8 cellular contexts compared by ENCODE assay signal in genomic region chr19:43934985-43935708, GRCh38. TPM values are rescaled to one million over a fixed set of nuclear protein-coding genes. Genes with fewer than 3 reads are reported as not detected.
A peak's percentile ranks its signal among the peaks of the same experiment; 100 is the strongest.
DNase-seq lines count a peak whose midpoint lies in the region; ATAC-seq and TF ChIP-seq lines count a peak whose summit lies in the region.

TSS of gene ZNF45 (minus strand) at chr19:43935282. CDS start at chr19:43922185, 13,097 bp downstream.

- H3K4me1 ChIP-seq in duodenal mucosa (ENCODE audit: control insufficient read depth in 1 of 2, insufficient read depth in 2 of 2, low read length in 2 of 2), result peaks cover 8 to 12% of the 10 kb centered on the region in 2 donors

- TF ChIP-seq POLR2A in lower leg skin (IDR thresholded peaks at IDR 0.05), result no peak

- 0 to 1% methylated on average over 39 to 42 of the region's 42 CpGs for WGBS in lower leg skin, 2 donors

- H3K27ac Mint-ChIP-seq in CD14-positive monocyte, result peak within 1 kb of the TSS; percentile 84 to 96 (median 90)
- H3K27ac Mint-ChIP-seq in activated CD4-positive, alpha-beta memory T cell treated with anti-CD3 and anti-CD28 coated beads, Interleukin-2, amount 10 ng/mL, durations not matched to agents 7 days and 5 days, result peak within 1 kb of the TSS; percentile 85

- peaks cover 13 to 28% (median 23%) of the 10 kb centered on the region in 7 donors for H3K9me3 Mint-ChIP-seq in CD14-positive monocyte
- H3K9me3 Mint-ChIP-seq in activated CD4-positive, alpha-beta memory T cell treated with anti-CD3 and anti-CD28 coated beads, Interleukin-2, amount 10 ng/mL, durations not matched to agents 7 days and 5 days, result peaks cover 28% of the 10 kb centered on the region

- DNase-seq in CD14-positive monocyte (ENCODE audit: low spot score), result peak; percentile 87
- DNase-seq in HK-2 (ENCODE audit: unreplicated experiment), result peak; percentile 87
- DNase-seq in NCI-H82 treated with DMSO at 0.1 percent for 48 hours (lab: John Stamatoyannopoulos, UW; ENCODE audit: unreplicated experiment), result peak; percentile 64
- DNase-seq in activated CD4-positive, alpha-beta memory T cell treated with anti-CD3 and anti-CD28 coated beads, Interleukin-2, amount 10 ng/mL, durations not matched to agents 7 days and 5 days, result peak; percentile 88
- peak; percentile 89 to 97 for DNase-seq in lower leg skin (ENCODE audit: low spot score in 2 of 2)
- peak; percentile 72 to 86 for DNase-seq in stimulated activated CD4-positive, alpha-beta T cell treated with anti-CD3 and anti-CD28 coated beads, Interleukin-4, amount 100 ng/mL, for 48 hours (ENCODE audit: low read depth in 2 of 2)

- H3K4me3 ChIP-seq in duodenal mucosa (ENCODE audit: low read depth in 1 of 2, low read length in 2 of 2) (peak within 1 kb of the TSS; percentile 91 to 95), lower leg skin (ENCODE audit: low read depth, poor library complexity, severe bottlenecking) (peak within 1 kb of the TSS; percentile 43)

- H3K4me1 Mint-ChIP-seq in CD14-positive monocyte, result peaks cover 18% of the 10 kb centered on the region
- peaks cover 23% of the 10 kb centered on the region for H3K4me1 Mint-ChIP-seq in activated CD4-positive, alpha-beta memory T cell treated with anti-CD3 and anti-CD28 coated beads, Interleukin-2, amount 10 ng/mL, durations not matched to agents 7 days and 5 days

- peak within 1 kb of the TSS; percentile 77 to 89 for H3K9ac ChIP-seq in duodenal mucosa (ENCODE audit: low read depth in 1 of 2, low read length in 2 of 2)

- peaks cover 5 to 6% of the 10 kb centered on the region in 2 donors for H3K9me3 ChIP-seq in duodenal mucosa (ENCODE audit: control insufficient read depth in 1 of 2, low read length in 2 of 2)

- POLR2A ChIA-PET in activated CD4-positive, alpha-beta memory T cell treated with anti-CD3 and anti-CD28 coated beads, Interleukin-2, amount 10 ng/mL, durations not matched to agents 7 days and 5 days (lab: Charles Lee), result interaction anchor here (0.8 to 1.8 kb wide), 10 partner anchors 10 to 277 kb away, joined by 3 to 6 read pairs (median 4); partner anchors contain the start of genes ZNF155, ZNF224, ZNF226 and ZNF227

- H3K27me3 Mint-ChIP-seq in CD14-positive monocyte (ENCODE audit: low read depth in 3 of 3), result peaks cover 0 to 5% (median 3%) of the 10 kb centered on the region in 3 donors
- no peaks in the 10 kb centered on the region for H3K27me3 Mint-ChIP-seq in activated CD4-positive, alpha-beta memory T cell treated with anti-CD3 and anti-CD28 coated beads, Interleukin-2, amount 10 ng/mL, durations not matched to agents 7 days and 5 days

- CTCF ChIA-PET in activated CD4-positive, alpha-beta memory T cell treated with anti-CD3 and anti-CD28 coated beads, Interleukin-2, amount 10 ng/mL, durations not matched to agents 7 days and 5 days (lab: Charles Lee), result interaction anchor here (0.8 to 1.3 kb wide), 3 partner anchors 13 to 267 kb away, joined by 3 to 4 read pairs (median 3); no protein-coding TSS in a partner anchor

- peaks cover 3 to 19% of the 10 kb centered on the region in 2 donors for H3K36me3 ChIP-seq in duodenal mucosa (ENCODE audit: control insufficient read depth in 1 of 2, insufficient read depth in 2 of 2, low read length in 2 of 2)

- TF ChIP-seq CTCF in CD14-positive monocyte (IDR thresholded peaks at IDR 0.05) (no peak), lower leg skin (IDR thresholded peaks at IDR 0.05) (no peak)

- H3K4me3 Mint-ChIP-seq in CD14-positive monocyte, result peak within 1 kb of the TSS; percentile 94 to 98
- peak within 1 kb of the TSS; percentile 96 for H3K4me3 Mint-ChIP-seq in activated CD4-positive, alpha-beta memory T cell treated with anti-CD3 and anti-CD28 coated beads, Interleukin-2, amount 10 ng/mL, durations not matched to agents 7 days and 5 days

- peak within 1 kb of the TSS; percentile 72 for H3K27ac ChIP-seq in duodenal mucosa (ENCODE audit: low read depth, low read length)

- intact Hi-C loops in CD14-positive monocyte (cut with micrococcal nuclease), result loop anchor here (5.0 to 10.0 kb wide), 8 partner anchors 33 to 567 kb away; partner anchors contain the start of genes ZNF230 (in 2 of the 2), ZNF283 (in 2 of the 2), ZNF180 (in 1 of the 2) and ZNF224 (in 1 of the 2)
- intact Hi-C loops in lower leg skin (cut with DNase I; ENCODE audit: low total_unique reads), result no loop called here

- ATAC-seq in GM19438 (IDR thresholded peaks at IDR 0.05; ENCODE audit: low read depth, unreplicated experiment), result peak; percentile 96

- H3K27me3 ChIP-seq in duodenal mucosa (ENCODE audit: control insufficient read depth in 1 of 2, insufficient read depth in 2 of 2, low read length in 2 of 2), result no peaks in the 10 kb centered on the region

- H3K36me3 Mint-ChIP-seq in CD14-positive monocyte, result peaks cover 26 to 34% of the 10 kb centered on the region in 2 donors
- peaks cover 46% of the 10 kb centered on the region for H3K36me3 Mint-ChIP-seq in activated CD4-positive, alpha-beta memory T cell treated with anti-CD3 and anti-CD28 coated beads, Interleukin-2, amount 10 ng/mL, durations not matched to agents 7 days and 5 days (ENCODE audit: low read depth)

RNA-seq across cellular contexts. Expression of gene ZNF45, which starts in this region (rescaled TPM):
- 1 to 10 TPM; 2.1 to 6.0 TPM for polyA plus RNA-seq in CD14-positive monocyte
- 10 to 100 TPM; 15.1 to 16.6 TPM for total RNA-seq in activated CD4-positive, alpha-beta memory T cell treated with anti-CD3 and anti-CD28 coated beads, Interleukin-2, amount 10 ng/mL, durations not matched to agents 7 days and 5 days
- total RNA-seq in lower leg skin, result 10 to 100 TPM in 3 of 4 donors, 1 to 10 TPM in 1; 7.8 to 13.1 (median 11.2) TPM

Comparison
In these comparisons a context has a peak if more than half of its experiments do, and no peak if none do; other contexts are left out.
1. Peak in every context shown above with its lines: DNase-seq, ATAC-seq, H3K4me3 ChIP-seq and H3K27ac ChIP-seq.